ENCODE assay signal across 14 cellular contexts in the genomic region with DNA sequence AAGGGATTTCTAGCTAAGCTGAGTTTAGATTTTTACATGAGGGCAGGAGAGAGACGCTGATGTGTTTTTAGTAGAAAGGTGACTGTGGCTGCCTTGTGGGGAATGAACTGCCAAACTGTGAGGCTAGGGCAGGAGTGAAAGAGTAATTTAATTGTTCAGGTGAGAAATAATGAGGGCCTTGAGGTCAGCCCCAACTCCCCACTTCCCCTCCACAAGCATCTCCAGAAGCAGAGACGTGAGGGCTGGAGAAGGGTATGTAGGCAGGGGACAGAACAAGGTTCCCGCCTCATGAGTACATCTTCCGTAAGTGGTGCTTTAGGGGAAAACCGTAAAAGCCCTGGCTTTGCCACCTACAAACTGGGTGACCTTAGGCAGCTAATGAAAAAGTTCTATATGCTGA.
DNase-seq lines count a peak whose midpoint lies in the region; ATAC-seq and TF ChIP-seq lines count a peak whose summit lies in the region.
"Had no signal": no experiment of that assay in that cellular context is flagged by ENCODE, and none has a peak within 500 bp of the region (broad histone marks: within the 10 kb centered on the region; RNA-seq: fewer than 3 reads in every experiment).

No MANE protein-coding gene starts in this region.

- H2AFZ ChIP-seq in GM23338: no peak overlapping the region

- H3K4me3 ChIP-seq in CD8-positive, alpha-beta memory T cell (ENCODE audit: low read length): no peak overlapping the region
- H3K4me3 ChIP-seq in GM23338 (no peak overlapping the region), suprapubic skin (no peak overlapping the region)
- H3K4me3 ChIP-seq: BLaER1 treated with 17β-estradiol and CSF1 and Interleukin-3, amounts not matched to agents 10 nM and 100 nM had no signal

- no peaks in the 10 kb centered on the region for H3K36me3 ChIP-seq in CD8-positive, alpha-beta memory T cell (ENCODE audit: insufficient read depth, low read length)
- H3K36me3 ChIP-seq in GM23338 (ENCODE audit: insufficient read depth): no peaks in the 10 kb centered on the region
- H3K36me3 ChIP-seq in suprapubic skin: no peaks in the 10 kb centered on the region

- H4K20me1 ChIP-seq in GM23338 (replicated peaks; ENCODE audit: insufficient read depth): no peaks in the 10 kb centered on the region
- H4K20me1 ChIP-seq: BLaER1 treated with 17β-estradiol and CSF1 and Interleukin-3, amounts not matched to agents 10 nM and 100 nM had no signal

- no peak for TF ChIP-seq EP300 in suprapubic skin (IDR thresholded peaks at IDR 0.05)

- H3K79me2 ChIP-seq in GM23338 (replicated peaks; ENCODE audit: insufficient read depth): no peaks in the 10 kb centered on the region

- ATAC-seq in GM23338 (no peak), HG03097 (IDR thresholded peaks at IDR 0.05; ENCODE audit: low FRiP score, unreplicated experiment) (no peak), GM18519 (IDR thresholded peaks at IDR 0.05; ENCODE audit: low FRiP score, unreplicated experiment) (no peak)
- ATAC-seq in natural killer cell treated with Interleukin-12 subunit alpha and Interleukin-12 subunit beta and Interleukin-15 and Interleukin-18, amount 100 ng/mL, for 72 hours: peak in 1 of 2 donors; percentile 81
- ATAC-seq: HCT116 had no signal

- no peaks in the 10 kb centered on the region for H3F3A ChIP-seq in GM23338 (replicated peaks; ENCODE audit: low read depth)

- H3K9me3 ChIP-seq in CD8-positive, alpha-beta memory T cell (ENCODE audit: low read length): no peaks in the 10 kb centered on the region
- no peaks in the 10 kb centered on the region for H3K9me3 ChIP-seq in suprapubic skin

- no peak overlapping the region for H3K27ac ChIP-seq in CD8-positive, alpha-beta memory T cell (ENCODE audit: low read depth, low read length)
- H3K27ac ChIP-seq in GM23338 (ENCODE audit: low read depth) (no peak overlapping the region), suprapubic skin (no peak overlapping the region)
- H3K27ac ChIP-seq: BLaER1 treated with 17β-estradiol and CSF1 and Interleukin-3, amounts not matched to agents 10 nM and 100 nM had no signal

- WGBS in suprapubic skin: 79% methylated on average over 5 of the region's 5 CpGs

- TF ChIP-seq CTCF in GM23338 (conservative IDR thresholded peaks at IDR 0.05; ENCODE audit: low read depth in 2 of 2) (no peak), chondrocyte (IDR thresholded peaks at IDR 0.05) (no peak), suprapubic skin (IDR thresholded peaks at IDR 0.05) (no peak)

- POLR2A ChIA-PET in CD8-positive, alpha-beta memory T cell (lab: Charles Lee): no interaction called here

- H3K4me1 Mint-ChIP-seq in CD8-positive, alpha-beta memory T cell: peaks cover 5 to 6% (median 6%) of the 10 kb centered on the region in 3 donors
- no peaks in the 10 kb centered on the region for H3K4me1 Mint-ChIP-seq in GM23338
- peaks cover 20% of the 10 kb centered on the region for H3K4me1 Mint-ChIP-seq in chondrocyte (ENCODE audit: low read depth)
- H3K4me1 Mint-ChIP-seq in natural killer cell treated with Interleukin-12 subunit alpha and Interleukin-12 subunit beta and Interleukin-15 and Interleukin-18, amount 100 ng/mL, for 72 hours (ENCODE audit: low read depth in 2 of 2): peaks cover 6 to 10% of the 10 kb centered on the region in 2 donors

- no peaks in the 10 kb centered on the region for H3K9me2 ChIP-seq in GM23338 (ENCODE audit: insufficient read depth)

- no peaks in the 10 kb centered on the region for H3K4me1 ChIP-seq in CD8-positive, alpha-beta memory T cell (ENCODE audit: insufficient read depth, low read length)
- no peaks in the 10 kb centered on the region for H3K4me1 ChIP-seq in GM23338 (ENCODE audit: insufficient read depth)
- H3K4me1 ChIP-seq in suprapubic skin: no peaks in the 10 kb centered on the region
- H3K4me1 ChIP-seq: BLaER1 treated with 17β-estradiol and CSF1 and Interleukin-3, amounts not matched to agents 10 nM and 100 nM had no signal

- peak overlapping the region in 1 of 7 donors; percentile 20 for H3K4me3 Mint-ChIP-seq in CD8-positive, alpha-beta memory T cell
- H3K4me3 Mint-ChIP-seq in GM23338 (no peak overlapping the region), chondrocyte (ENCODE audit: unreplicated experiment) (no peak overlapping the region)
- H3K4me3 Mint-ChIP-seq in natural killer cell treated with Interleukin-12 subunit alpha and Interleukin-12 subunit beta and Interleukin-15 and Interleukin-18, amount 100 ng/mL, for 72 hours: peak overlapping the region; percentile 1
- H3K4me3 Mint-ChIP-seq: CD4-positive, CD25-positive, alpha-beta regulatory T cell had no signal

- no peak overlapping the region for H3K4me2 ChIP-seq in GM23338
- H3K4me2 ChIP-seq: BLaER1 treated with 17β-estradiol and CSF1 and Interleukin-3, amounts not matched to agents 10 nM and 100 nM had no signal

- no peak for DNase-seq in CD8-positive, alpha-beta memory T cell
- DNase-seq in GM23338 (ENCODE audit: low spot score) (no peak), chondrocyte (ENCODE audit: low spot score) (no peak), suprapubic skin (ENCODE audit: low spot score in 2 of 2) (no peak)
- DNase-seq in natural killer cell treated with Interleukin-12 subunit alpha and Interleukin-12 subunit beta and Interleukin-15 and Interleukin-18, amount 100 ng/mL, for 72 hours (ENCODE audit: low spot score): no peak
- DNase-seq: ACHN; Calu3; CD4-positive, CD25-positive, alpha-beta regulatory T cell; DMS 273 treated with DMSO at 0.1 percent for 48 hours; IMR-90 had no signal

- no peak for TF ChIP-seq POLR2A in suprapubic skin (IDR thresholded peaks at IDR 0.05)

- no peaks in the 10 kb centered on the region for H3K27me3 ChIP-seq in CD8-positive, alpha-beta memory T cell (ENCODE audit: insufficient read depth, low read length, poor library complexity, severe bottlenecking)
- H3K27me3 ChIP-seq in GM23338 (ENCODE audit: insufficient read depth) (no peaks in the 10 kb centered on the region), suprapubic skin (no peaks in the 10 kb centered on the region)
- H3K27me3 ChIP-seq: BLaER1 treated with 17β-estradiol and CSF1 and Interleukin-3, amounts not matched to agents 10 nM and 100 nM had no signal

- CTCF ChIA-PET in CD8-positive, alpha-beta memory T cell (lab: Charles Lee): no interaction called here

- peaks cover 0 to 13% (median 4%) of the 10 kb centered on the region in 5 donors for H3K9me3 Mint-ChIP-seq in CD8-positive, alpha-beta memory T cell
- H3K9me3 Mint-ChIP-seq in GM23338 (no peaks in the 10 kb centered on the region), chondrocyte (ENCODE audit: low read depth) (peaks cover 3% of the 10 kb centered on the region)
- H3K9me3 Mint-ChIP-seq in natural killer cell treated with Interleukin-12 subunit alpha and Interleukin-12 subunit beta and Interleukin-15 and Interleukin-18, amount 100 ng/mL, for 72 hours: peaks cover 2% of the 10 kb centered on the region

- no peaks in the 10 kb centered on the region for H3K27me3 Mint-ChIP-seq in CD8-positive, alpha-beta memory T cell
- H3K27me3 Mint-ChIP-seq in GM23338 (ENCODE audit: insufficient read depth, low read depth, poor library complexity): no peaks in the 10 kb centered on the region
- no peaks in the 10 kb centered on the region for H3K27me3 Mint-ChIP-seq in chondrocyte (ENCODE audit: low read depth)
- no peaks in the 10 kb centered on the region for H3K27me3 Mint-ChIP-seq in natural killer cell treated with Interleukin-12 subunit alpha and Interleukin-12 subunit beta and Interleukin-15 and Interleukin-18, amount 100 ng/mL, for 72 hours
- H3K27me3 Mint-ChIP-seq: CD4-positive, CD25-positive, alpha-beta regulatory T cell had no signal

- H3K36me3 Mint-ChIP-seq in CD8-positive, alpha-beta memory T cell: peaks cover 18 to 44% (median 22%) of the 10 kb centered on the region in 3 donors
- peaks cover 3% of the 10 kb centered on the region; the same call in 1 of the 3 replicates for H3K36me3 Mint-ChIP-seq in GM23338 (ENCODE audit: low read depth)
- peaks cover 8% of the 10 kb centered on the region for H3K36me3 Mint-ChIP-seq in chondrocyte (ENCODE audit: low read depth)
- peaks cover 8% of the 10 kb centered on the region for H3K36me3 Mint-ChIP-seq in natural killer cell treated with Interleukin-12 subunit alpha and Interleukin-12 subunit beta and Interleukin-15 and Interleukin-18, amount 100 ng/mL, for 72 hours

- H3K27ac Mint-ChIP-seq in CD8-positive, alpha-beta memory T cell: peak overlapping the region in 5 of 8 donors; percentile 13 to 59 (median 30)
- H3K27ac Mint-ChIP-seq in GM23338 (peak overlapping the region; percentile 21; the same call in 1 of the 2 replicates), chondrocyte (ENCODE audit: unreplicated experiment) (peak overlapping the region; percentile 75)
- no peak overlapping the region for H3K27ac Mint-ChIP-seq in natural killer cell treated with Interleukin-12 subunit alpha and Interleukin-12 subunit beta and Interleukin-15 and Interleukin-18, amount 100 ng/mL, for 72 hours
- H3K27ac Mint-ChIP-seq: CD4-positive, CD25-positive, alpha-beta regulatory T cell had no signal

TF ChIP-seq in GM23338, 12 proteins besides CTCF, POLR2A, EP300 and RAD21 (continues in another document):
- TF ChIP-seq ZNF114 (CRISPR knock-in tag; IDR thresholded peaks at IDR 0.05) (no peak), STAT1 (IDR thresholded peaks at IDR 0.05; ENCODE audit: unreplicated experiment) (no peak), JUNB (IDR thresholded peaks at IDR 0.05; ENCODE audit: unreplicated experiment) (no peak), EZH2 (IDR thresholded peaks at IDR 0.05; ENCODE audit: low read depth, unreplicated experiment) (no peak), NANOG (IDR thresholded peaks at IDR 0.05; ENCODE audit: borderline replicate concordance) (no peak)

Comparison
In these comparisons a context has a peak if more than half of its experiments do, and no peak if none do; other contexts are left out.
1. H3K27ac Mint-ChIP-seq: peak in CD8-positive, alpha-beta memory T cell (5 of 8), GM23338 (single experiment) and chondrocyte (single experiment); none in natural killer cell treated with Interleukin-12 subunit alpha and Interleukin-12 subunit beta and Interleukin-15 and Interleukin-18, amount 100 ng/mL, for 72 hours (0 of 2).